12 cellular contexts compared by ENCODE assay signal in genomic region chr18:21074336-21075323, GRCh38. TPM values are rescaled to one million over a fixed set of nuclear protein-coding genes. Genes with fewer than 3 reads are reported as not detected.
DNase-seq lines count a peak whose midpoint lies in the region; ATAC-seq and TF ChIP-seq lines count a peak whose summit lies in the region.
"Had no signal": no experiment of that assay in that cellular context is flagged by ENCODE, and none has a peak within 500 bp of the region (broad histone marks: within the 10 kb centered on the region; RNA-seq: fewer than 3 reads in every experiment).

No MANE protein-coding gene starts in this region.

- no peak overlapping the region for H2AFZ ChIP-seq in Loucy (ENCODE audit: low read length)
- no peak overlapping the region for H2AFZ ChIP-seq in neural progenitor cell (replicated peaks)

- H3K27me3 Mint-ChIP-seq in activated naive CD8-positive, alpha-beta T cell treated with anti-CD3 and anti-CD28 coated beads, Interleukin-2, amount 50 U/mL, for 24 hours = no peaks in the 10 kb centered on the region
- H3K27me3 Mint-ChIP-seq in neural progenitor cell (ENCODE audit: insufficient read depth, low read depth) = no peaks in the 10 kb centered on the region

- H3K79me2 ChIP-seq in Loucy (ENCODE audit: insufficient read depth, low read length) (peaks cover 95% of the 10 kb centered on the region), neural progenitor cell (ENCODE audit: low read depth) (peaks cover 82% of the 10 kb centered on the region)

- no peaks in the 10 kb centered on the region for H3K9me3 Mint-ChIP-seq in activated naive CD8-positive, alpha-beta T cell treated with anti-CD3 and anti-CD28 coated beads, Interleukin-2, amount 50 U/mL, for 24 hours
- H3K9me3 Mint-ChIP-seq in neural progenitor cell = peaks cover 13% of the 10 kb centered on the region

- H3K27ac ChIP-seq in neural progenitor cell = no peak overlapping the region
- H3K27ac ChIP-seq: adrenal gland had no signal

- H3K36me3 ChIP-seq in Loucy (ENCODE audit: insufficient read depth, low read length) (no peaks in the 10 kb centered on the region; the same call in 1 of the 2 replicates), neural progenitor cell (no peaks in the 10 kb centered on the region)
- H3K36me3 ChIP-seq: adrenal gland had no signal

- H3K9ac ChIP-seq in Loucy (ENCODE audit: low read depth, low read length, poor library complexity, severe bottlenecking) = no peak overlapping the region
- H3K9ac ChIP-seq in neural progenitor cell = no peak overlapping the region

- no peak for TF ChIP-seq CTCF in Loucy (conservative IDR thresholded peaks at IDR 0.05; ENCODE audit: low read length)
- no peak for TF ChIP-seq CTCF in neural progenitor cell (IDR thresholded peaks at IDR 0.05)

- no peaks in the 10 kb centered on the region for H3K27me3 ChIP-seq in Loucy (ENCODE audit: insufficient read depth, low read length, poor library complexity, severe bottlenecking)
- H3K27me3 ChIP-seq in neural progenitor cell = no peaks in the 10 kb centered on the region
- H3K27me3 ChIP-seq: adrenal gland had no signal

- H3K27ac Mint-ChIP-seq in activated naive CD8-positive, alpha-beta T cell treated with anti-CD3 and anti-CD28 coated beads, Interleukin-2, amount 50 U/mL, for 24 hours = peak overlapping the region; percentile 11
- H3K27ac Mint-ChIP-seq in neural progenitor cell = no peak overlapping the region

- H3K4me3 ChIP-seq in Loucy (ENCODE audit: low read length, poor library complexity, severe bottlenecking) = no peak overlapping the region
- H3K4me3 ChIP-seq in neural progenitor cell = no peak overlapping the region
- H3K4me3 ChIP-seq: adrenal gland had no signal

- DNase-seq in DMS53 (lab: John Stamatoyannopoulos, UW) (peak; percentile 28), DMS53 treated with DMSO at 0.1 percent for 48 hours (lab: John Stamatoyannopoulos, UW; ENCODE audit: unreplicated experiment) (no peak), neural progenitor cell (ENCODE audit: low spot score) (peak; percentile 14), NCI-H1694 treated with DMSO at 0.1 percent for 48 hours (lab: John Stamatoyannopoulos, UW) (no peak), epidermal melanocyte (ENCODE audit: insufficient read length, low spot score) (no peak)
- DNase-seq in activated naive CD8-positive, alpha-beta T cell treated with anti-CD3 and anti-CD28 coated beads, Interleukin-2, amount 50 U/mL, for 24 hours = no peak
- DNase-seq: 8988T, adrenal gland, erythroblast, NCI-H526 treated with DMSO at 0.1 percent for 48 hours had no signal

- peaks cover 68% of the 10 kb centered on the region for H3K4me1 Mint-ChIP-seq in activated naive CD8-positive, alpha-beta T cell treated with anti-CD3 and anti-CD28 coated beads, Interleukin-2, amount 50 U/mL, for 24 hours
- no peaks in the 10 kb centered on the region for H3K4me1 Mint-ChIP-seq in neural progenitor cell

- no peak for ATAC-seq in activated naive CD8-positive, alpha-beta T cell treated with anti-CD3 and anti-CD28 coated beads, Interleukin-2, amount 50 U/mL, for 24 hours
- no peak for ATAC-seq in GM18861 (IDR thresholded peaks at IDR 0.05; ENCODE audit: unreplicated experiment)

- H3K4me1 ChIP-seq in Loucy (ENCODE audit: insufficient read depth, low read length, poor library complexity, severe bottlenecking) (peaks cover 17% of the 10 kb centered on the region), neural progenitor cell (no peaks in the 10 kb centered on the region)

- H3K9me2 ChIP-seq in Loucy (replicated peaks; ENCODE audit: low read depth, low read length) = no peaks in the 10 kb centered on the region

- peaks cover 4% of the 10 kb centered on the region; the same call in 1 of the 2 replicates for H3F3A ChIP-seq in Loucy (ENCODE audit: low read depth)
- H3F3A ChIP-seq in neural progenitor cell (ENCODE audit: low read depth) = no peaks in the 10 kb centered on the region

- H4K20me1 ChIP-seq in Loucy (ENCODE audit: insufficient read depth, low read length, poor library complexity, severe bottlenecking) (peaks cover 91% of the 10 kb centered on the region), neural progenitor cell (ENCODE audit: low read depth) (peaks cover 35% of the 10 kb centered on the region)

- H3K36me3 Mint-ChIP-seq in activated naive CD8-positive, alpha-beta T cell treated with anti-CD3 and anti-CD28 coated beads, Interleukin-2, amount 50 U/mL, for 24 hours (ENCODE audit: low read depth) = no peaks in the 10 kb centered on the region
- peaks cover 7% of the 10 kb centered on the region for H3K36me3 Mint-ChIP-seq in neural progenitor cell

- H3K9me3 ChIP-seq in Loucy (ENCODE audit: insufficient read depth, low read depth, low read length) = no peaks in the 10 kb centered on the region
- no peaks in the 10 kb centered on the region for H3K9me3 ChIP-seq in neural progenitor cell (ENCODE audit: low read depth)
- H3K9me3 ChIP-seq: adrenal gland had no signal

- H3K4me2 ChIP-seq in Loucy (ENCODE audit: low read depth, low read length, poor library complexity, severe bottlenecking) (peak overlapping the region; percentile 57), neural progenitor cell (no peak overlapping the region)

- no peak overlapping the region for H3K4me3 Mint-ChIP-seq in activated naive CD8-positive, alpha-beta T cell treated with anti-CD3 and anti-CD28 coated beads, Interleukin-2, amount 50 U/mL, for 24 hours
- H3K4me3 Mint-ChIP-seq in neural progenitor cell = no peak overlapping the region

RNA-seq across cellular contexts. Expression of gene ROCK1, which starts 37.0 kb away (rescaled TPM):
- total RNA-seq in neural progenitor cell (ENCODE audit: low replicate concordance) = 37.7 and 66.2 TPM in 2 replicates

Comparison
In these comparisons a context has a peak if more than half of its experiments do, and no peak if none do; other contexts are left out.
1. DNase-seq: peak in DMS53 (single experiment) and neural progenitor cell (single experiment); none in DMS53 treated with DMSO at 0.1 percent for 48 hours (single experiment), activated naive CD8-positive, alpha-beta T cell treated with anti-CD3 and anti-CD28 coated beads, Interleukin-2, amount 50 U/mL, for 24 hours (single experiment), NCI-H1694 treated with DMSO at 0.1 percent for 48 hours (single experiment) and epidermal melanocyte (single experiment).